ENCODE assay signal across 14 cellular contexts in genomic region chr2:236743623-236744280, GRCh38.
DNase-seq lines count a peak whose midpoint lies in the region; ATAC-seq and TF ChIP-seq lines count a peak whose summit lies in the region.
"Had no signal": no experiment of that assay in that cellular context is flagged by ENCODE, and none has a peak within 500 bp of the region (broad histone marks: within the 10 kb centered on the region; RNA-seq: fewer than 3 reads in every experiment).

No MANE protein-coding gene starts in this region.

- ATAC-seq in IMR-90 (ENCODE audit: low read depth) = peak; percentile 13; the same call in 1 of the 2 replicates
- ATAC-seq in heart left ventricle = no peak
- ATAC-seq: activated naive CD4-positive, alpha-beta T cell treated with anti-CD3 and anti-CD28 coated beads, Interleukin-2, amount 50 U/mL, for 72 hours; naive thymus-derived CD4-positive, alpha-beta T cell; stimulated activated memory B cell treated with anti-CD40 and anti-IgM and Interleukin-4, amounts not matched to agents 10 μg/mL and 1 μg/mL and 100 μg/mL, for 72 hours had no signal

- dilution Hi-C loops in IMR-90 (cut with HindIII; ENCODE audit: low sequenced_read_pairs, unreplicated experiment) = no loop called here

- H3K4me2 ChIP-seq in IMR-90 (ENCODE audit: low read depth, low read length) = no peak overlapping the region

- DNase-seq in A172 (ENCODE audit: low spot score) = peak; percentile 91
- DNase-seq in IMR-90 = peak; percentile 18
- peak; percentile 87 to 92 for DNase-seq in cardiac fibroblast (ENCODE audit: low read depth in 2 of 2)
- no peak for DNase-seq in activated naive CD4-positive, alpha-beta T cell (lab: John Stamatoyannopoulos, UW)
- DNase-seq in heart left ventricle = no peak
- DNase-seq in HUDEP-2 (lab: John Stamatoyannopoulos, UW; ENCODE audit: unreplicated experiment in 76 of 76) = no peak
- DNase-seq in activated CD4-positive, CD25-positive, alpha-beta regulatory T cell (lab: John Stamatoyannopoulos, UW) = no peak
- DNase-seq: activated CD8-positive, alpha-beta memory T cell treated with anti-CD3 and anti-CD28 coated beads for 24 hours; effector CD4-positive, alpha-beta T cell; naive thymus-derived CD4-positive, alpha-beta T cell; NCI-H187 treated with DMSO at 0.1 percent for 48 hours had no signal

- no peaks in the 10 kb centered on the region; the same call in 1 of the 2 replicates for H3K9me1 ChIP-seq in IMR-90 (ENCODE audit: insufficient read depth, low read length)

- H3K4me3 ChIP-seq in IMR-90 (ENCODE audit: insufficient read depth, low read depth, low read length) (no peak overlapping the region), cardiac fibroblast (replicated peaks in 1 of 2; ENCODE audit: low read depth in 2 of 2, low read length in 2 of 2) (no peak overlapping the region), mucosa of rectum (ENCODE audit: low read length in 2 of 2) (no peak overlapping the region), heart left ventricle (no peak overlapping the region)

- no peaks in the 10 kb centered on the region for H4K20me1 ChIP-seq in IMR-90 (ENCODE audit: insufficient read depth, low read length)

- H4K8ac ChIP-seq in IMR-90 (ENCODE audit: low read depth in 2 of 2, low read length in 2 of 2) = no peak overlapping the region

- no peak overlapping the region for H2AK9ac ChIP-seq in IMR-90 (replicated peaks; ENCODE audit: low read depth, low read length, poor library complexity)

- peaks cover 7% of the 10 kb centered on the region for H3K4me1 ChIP-seq in IMR-90 (ENCODE audit: control insufficient read depth, insufficient read depth, low read length)
- peaks cover 0 to 8% of the 10 kb centered on the region in 2 donors for H3K4me1 ChIP-seq in mucosa of rectum (ENCODE audit: control insufficient read depth in 2 of 2, insufficient read depth in 2 of 2, low read length in 2 of 2)
- H3K4me1 ChIP-seq in heart left ventricle = peaks cover 0 to 30% (median 9%) of the 10 kb centered on the region in 12 donors

- H2AFZ ChIP-seq in IMR-90 (replicated peaks; ENCODE audit: low read length, poor library complexity) = no peak overlapping the region

- H3K36me3 ChIP-seq in IMR-90 (ENCODE audit: control insufficient read depth, insufficient read depth, low read length) (no peaks in the 10 kb centered on the region), mucosa of rectum (ENCODE audit: control insufficient read depth in 2 of 2, insufficient read depth in 2 of 2, low read length in 2 of 2) (no peaks in the 10 kb centered on the region), heart left ventricle (no peaks in the 10 kb centered on the region)

- TF ChIP-seq CTCF in IMR-90 (conservative IDR thresholded peaks at IDR 0.05; ENCODE audit: low read depth, low read length) (no peak), cardiac fibroblast (IDR thresholded peaks at IDR 0.05; ENCODE audit: low read depth, low read length) (no peak), heart left ventricle (IDR thresholded peaks at IDR 0.05) (no peak)

- H3K14ac ChIP-seq in IMR-90 (replicated peaks; ENCODE audit: low read depth, low read length) = no peak overlapping the region

- H3K56ac ChIP-seq in IMR-90 (ENCODE audit: extremely low read depth, insufficient read depth, low read length) = no peak overlapping the region

- no peak overlapping the region for H3K23ac ChIP-seq in IMR-90 (ENCODE audit: low read depth, low read length)

- H4K91ac ChIP-seq in IMR-90 (ENCODE audit: insufficient read depth, low read depth, low read length) = no peak overlapping the region

- H3K27me3 ChIP-seq in IMR-90 (ENCODE audit: control insufficient read depth, insufficient read depth, low read length) (peaks cover 25% of the 10 kb centered on the region), mucosa of rectum (ENCODE audit: control insufficient read depth in 2 of 2, insufficient read depth in 2 of 2, low read length in 2 of 2) (no peaks in the 10 kb centered on the region), heart left ventricle (no peaks in the 10 kb centered on the region)

- no peak overlapping the region for H2BK15ac ChIP-seq in IMR-90 (ENCODE audit: low read depth, low read length)

- POLR2A ChIA-PET in IMR-90 (lab: Charles Lee; ENCODE audit: unreplicated experiment) = no interaction called here

- no peak overlapping the region for H3K4ac ChIP-seq in IMR-90 (ENCODE audit: low read depth, low read length)

- H3K27ac ChIP-seq in IMR-90 (ENCODE audit: insufficient read depth, low read length) = no peak overlapping the region
- H3K27ac ChIP-seq in mucosa of rectum (ENCODE audit: low read depth in 2 of 2, low read length in 2 of 2) = peak overlapping the region; percentile 13 to 15
- H3K27ac ChIP-seq in heart left ventricle = peak overlapping the region in 1 of 12 donors; percentile 17

- no peak for TF ChIP-seq POLR2A in IMR-90 (IDR thresholded peaks at IDR 0.05; ENCODE audit: low read depth, low read length)
- no peak for TF ChIP-seq POLR2A in heart left ventricle (IDR thresholded peaks at IDR 0.05)

- H2AK5ac ChIP-seq in IMR-90 (ENCODE audit: low read depth, low read length) = no peak overlapping the region

- CTCF ChIA-PET in IMR-90 (lab: Yijun Ruan, JAX) = interaction anchor here (0.8 kb wide), 1 partner anchor 29 kb away, joined by 3 read pairs; no protein-coding TSS in a partner anchor

- H3K18ac ChIP-seq in IMR-90 (ENCODE audit: low read depth, low read length) = no peak overlapping the region

- H3K9ac ChIP-seq in IMR-90 (ENCODE audit: low read depth, low read length) = no peak overlapping the region
- no peak overlapping the region for H3K9ac ChIP-seq in mucosa of rectum (ENCODE audit: low read depth in 1 of 2, low read length in 2 of 2)

- H3K9me3 ChIP-seq in IMR-90 (ENCODE audit: control insufficient read depth, insufficient read depth, low read length) = no peaks in the 10 kb centered on the region; the same call in 1 of the 2 replicates
- H3K9me3 ChIP-seq in mucosa of rectum (ENCODE audit: control insufficient read depth in 2 of 2, low read length in 2 of 2) = no peaks in the 10 kb centered on the region
- no peaks in the 10 kb centered on the region for H3K9me3 ChIP-seq in heart left ventricle

- in situ Hi-C loops in IMR-90 (cut with MboI; ENCODE audit: low sequenced_read_pairs) = no loop called here

- H3K79me1 ChIP-seq in IMR-90 (ENCODE audit: low read depth in 1 of 2, low read length in 2 of 2) = no peaks in the 10 kb centered on the region

- WGBS in IMR-90 (ENCODE audit: extremely low coverage in 2 of 2, insufficient read length in 1 of 2), 2 experiments = no CpG with 5 or more reads among the region's 5 CpGs
- 85 to 88% (median 86%) methylated on average over 5 of the region's 5 CpGs for WGBS in heart left ventricle, 4 donors

- no peak overlapping the region for H2BK120ac ChIP-seq in IMR-90 (ENCODE audit: low read depth, low read length)

- no TSS peak for BruUV-seq in IMR-90 (replicated peaks; lab: Mats Ljungman, UMichigan)

- no peak overlapping the region for H2BK20ac ChIP-seq in IMR-90 (ENCODE audit: low read depth, low read length)

- no peak overlapping the region; the same call in 1 of the 2 replicates for H4K5ac ChIP-seq in IMR-90 (ENCODE audit: low read depth, low read length)

- TF ChIP-seq RAD21 in IMR-90 (IDR thresholded peaks at IDR 0.05; ENCODE audit: low read length) = no peak

- intact Hi-C loops in IMR-90 (cut with micrococcal nuclease) = loop anchor here (1.0 kb wide), 1 partner anchor 11 kb away; no protein-coding TSS in a partner anchor
- intact Hi-C loops in heart left ventricle (cut with DNase I) = no loop called here

- no peak overlapping the region for H2BK5ac ChIP-seq in IMR-90 (ENCODE audit: low read depth, low read length, poor library complexity, severe bottlenecking)

TF ChIP-seq in IMR-90, 13 proteins besides CTCF, POLR2A, EP300 and RAD21:
- TF ChIP-seq RFX5 (IDR thresholded peaks at IDR 0.05; ENCODE audit: low read depth, low read length) (no peak), BHLHE40 (IDR thresholded peaks at IDR 0.05; ENCODE audit: low read depth, low read length) (no peak), MXI1 (IDR thresholded peaks at IDR 0.05; ENCODE audit: borderline replicate concordance, low read depth, low read length) (no peak), SMC3 (IDR thresholded peaks at IDR 0.05; ENCODE audit: low read depth, low read length) (no peak), MAFK (IDR thresholded peaks at IDR 0.05; ENCODE audit: low read depth, low read length) (no peak)

Comparison
In these comparisons a context has a peak if more than half of its experiments do, and no peak if none do; other contexts are left out.
1. DNase-seq: peak in A172 (single experiment), IMR-90 (single experiment) and cardiac fibroblast (2 of 2); none in activated naive CD4-positive, alpha-beta T cell (0 of 4), heart left ventricle (0 of 5), HUDEP-2 (0 of 76) and activated CD4-positive, CD25-positive, alpha-beta regulatory T cell (0 of 4).